ENCODE assay signal across 1 cellular context in the genomic region with DNA sequence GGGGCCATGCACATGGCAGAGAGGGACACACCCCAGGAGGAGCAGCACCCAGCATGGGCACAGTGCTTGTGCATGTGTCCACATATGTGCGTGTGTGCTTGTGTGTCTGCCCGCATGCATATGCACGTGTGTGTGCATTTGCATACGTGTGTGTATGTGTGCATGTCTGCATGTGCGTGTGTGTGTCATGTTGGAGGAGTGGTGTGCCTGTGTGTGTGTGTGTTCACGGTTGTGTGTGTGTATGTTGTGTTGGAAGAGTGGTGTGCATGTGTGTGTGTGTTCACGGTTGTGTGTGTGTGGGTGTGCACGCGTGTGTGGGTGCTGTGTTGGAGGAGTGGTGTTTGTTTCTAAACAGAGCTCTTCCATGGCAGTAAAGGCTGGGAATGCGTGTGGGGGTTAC.
TF ChIP-seq lines count a peak whose summit lies in the region.

No MANE protein-coding gene starts in this region.

TF ChIP-seq in HepG2, 621 proteins besides CTCF, POLR2A, EP300 and RAD21:
- TF ChIP-seq CREB1 (IDR thresholded peaks at IDR 0.05), result peak; percentile 10; the same call in 1 of the 2 replicates
- no peak for TF ChIP-seq CREB1 (CRISPR knock-in tag; IDR thresholded peaks at IDR 0.05)
- TF ChIP-seq, protein P1, sequence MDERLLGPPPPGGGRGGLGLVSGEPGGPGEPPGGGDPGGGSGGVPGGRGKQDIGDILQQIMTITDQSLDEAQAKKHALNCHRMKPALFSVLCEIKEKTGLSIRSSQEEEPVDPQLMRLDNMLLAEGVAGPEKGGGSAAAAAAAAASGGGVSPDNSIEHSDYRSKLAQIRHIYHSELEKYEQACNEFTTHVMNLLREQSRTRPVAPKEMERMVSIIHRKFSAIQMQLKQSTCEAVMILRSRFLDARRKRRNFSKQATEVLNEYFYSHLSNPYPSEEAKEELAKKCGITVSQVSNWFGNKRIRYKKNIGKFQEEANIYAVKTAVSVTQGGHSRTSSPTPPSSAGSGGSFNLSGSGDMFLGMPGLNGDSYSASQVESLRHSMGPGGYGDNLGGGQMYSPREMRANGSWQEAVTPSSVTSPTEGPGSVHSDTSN (CRISPR knock-in tag; IDR thresholded peaks at IDR 0.05), result no peak
- TF ChIP-seq, protein P2, sequence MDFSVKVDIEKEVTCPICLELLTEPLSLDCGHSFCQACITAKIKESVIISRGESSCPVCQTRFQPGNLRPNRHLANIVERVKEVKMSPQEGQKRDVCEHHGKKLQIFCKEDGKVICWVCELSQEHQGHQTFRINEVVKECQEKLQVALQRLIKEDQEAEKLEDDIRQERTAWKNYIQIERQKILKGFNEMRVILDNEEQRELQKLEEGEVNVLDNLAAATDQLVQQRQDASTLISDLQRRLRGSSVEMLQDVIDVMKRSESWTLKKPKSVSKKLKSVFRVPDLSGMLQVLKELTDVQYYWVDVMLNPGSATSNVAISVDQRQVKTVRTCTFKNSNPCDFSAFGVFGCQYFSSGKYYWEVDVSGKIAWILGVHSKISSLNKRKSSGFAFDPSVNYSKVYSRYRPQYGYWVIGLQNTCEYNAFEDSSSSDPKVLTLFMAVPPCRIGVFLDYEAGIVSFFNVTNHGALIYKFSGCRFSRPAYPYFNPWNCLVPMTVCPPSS (IDR thresholded peaks at IDR 0.05), result 0 out of 2 replicates have a peak, but pooled peaks have one; percentile 70
- no peak for TF ChIP-seq SP5 (CRISPR knock-in tag; IDR thresholded peaks at IDR 0.05; ENCODE audit: borderline replicate concordance, low read depth)
- peak; percentile 36; the same call in 1 of the 2 replicates for TF ChIP-seq ZNF776 (CRISPR knock-in tag; IDR thresholded peaks at IDR 0.05)
- TF ChIP-seq, protein P3, sequence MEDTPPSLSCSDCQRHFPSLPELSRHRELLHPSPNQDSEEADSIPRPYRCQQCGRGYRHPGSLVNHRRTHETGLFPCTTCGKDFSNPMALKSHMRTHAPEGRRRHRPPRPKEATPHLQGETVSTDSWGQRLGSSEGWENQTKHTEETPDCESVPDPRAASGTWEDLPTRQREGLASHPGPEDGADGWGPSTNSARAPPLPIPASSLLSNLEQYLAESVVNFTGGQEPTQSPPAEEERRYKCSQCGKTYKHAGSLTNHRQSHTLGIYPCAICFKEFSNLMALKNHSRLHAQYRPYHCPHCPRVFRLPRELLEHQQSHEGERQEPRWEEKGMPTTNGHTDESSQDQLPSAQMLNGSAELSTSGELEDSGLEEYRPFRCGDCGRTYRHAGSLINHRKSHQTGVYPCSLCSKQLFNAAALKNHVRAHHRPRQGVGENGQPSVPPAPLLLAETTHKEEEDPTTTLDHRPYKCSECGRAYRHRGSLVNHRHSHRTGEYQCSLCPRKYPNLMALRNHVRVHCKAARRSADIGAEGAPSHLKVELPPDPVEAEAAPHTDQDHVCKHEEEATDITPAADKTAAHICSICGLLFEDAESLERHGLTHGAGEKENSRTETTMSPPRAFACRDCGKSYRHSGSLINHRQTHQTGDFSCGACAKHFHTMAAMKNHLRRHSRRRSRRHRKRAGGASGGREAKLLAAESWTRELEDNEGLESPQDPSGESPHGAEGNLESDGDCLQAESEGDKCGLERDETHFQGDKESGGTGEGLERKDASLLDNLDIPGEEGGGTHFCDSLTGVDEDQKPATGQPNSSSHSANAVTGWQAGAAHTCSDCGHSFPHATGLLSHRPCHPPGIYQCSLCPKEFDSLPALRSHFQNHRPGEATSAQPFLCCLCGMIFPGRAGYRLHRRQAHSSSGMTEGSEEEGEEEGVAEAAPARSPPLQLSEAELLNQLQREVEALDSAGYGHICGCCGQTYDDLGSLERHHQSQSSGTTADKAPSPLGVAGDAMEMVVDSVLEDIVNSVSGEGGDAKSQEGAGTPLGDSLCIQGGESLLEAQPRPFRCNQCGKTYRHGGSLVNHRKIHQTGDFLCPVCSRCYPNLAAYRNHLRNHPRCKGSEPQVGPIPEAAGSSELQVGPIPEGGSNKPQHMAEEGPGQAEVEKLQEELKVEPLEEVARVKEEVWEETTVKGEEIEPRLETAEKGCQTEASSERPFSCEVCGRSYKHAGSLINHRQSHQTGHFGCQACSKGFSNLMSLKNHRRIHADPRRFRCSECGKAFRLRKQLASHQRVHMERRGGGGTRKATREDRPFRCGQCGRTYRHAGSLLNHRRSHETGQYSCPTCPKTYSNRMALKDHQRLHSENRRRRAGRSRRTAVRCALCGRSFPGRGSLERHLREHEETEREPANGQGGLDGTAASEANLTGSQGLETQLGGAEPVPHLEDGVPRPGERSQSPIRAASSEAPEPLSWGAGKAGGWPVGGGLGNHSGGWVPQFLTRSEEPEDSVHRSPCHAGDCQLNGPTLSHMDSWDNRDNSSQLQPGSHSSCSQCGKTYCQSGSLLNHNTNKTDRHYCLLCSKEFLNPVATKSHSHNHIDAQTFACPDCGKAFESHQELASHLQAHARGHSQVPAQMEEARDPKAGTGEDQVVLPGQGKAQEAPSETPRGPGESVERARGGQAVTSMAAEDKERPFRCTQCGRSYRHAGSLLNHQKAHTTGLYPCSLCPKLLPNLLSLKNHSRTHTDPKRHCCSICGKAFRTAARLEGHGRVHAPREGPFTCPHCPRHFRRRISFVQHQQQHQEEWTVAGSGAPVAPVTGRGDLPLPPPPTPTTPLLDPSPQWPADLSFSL (CRISPR knock-in tag; IDR thresholded peaks at IDR 0.05), result 0 out of 2 replicates have a peak, but pooled peaks have one; percentile 5
- TF ChIP-seq ZNF207 (IDR thresholded peaks at IDR 0.05; ENCODE audit: borderline replicate concordance), result peak; percentile 90; the same call in 1 of the 2 replicates
- no peak for TF ChIP-seq TRIM24 (CRISPR knock-in tag; IDR thresholded peaks at IDR 0.05)
- TF ChIP-seq PLRG1 (conservative IDR thresholded peaks at IDR 0.05), result peak; percentile 76; the same call in 1 of the 2 replicates
- peak; percentile 74; the same call in 1 of the 2 replicates for TF ChIP-seq IKZF1 (IDR thresholded peaks at IDR 0.05)
- peak; percentile 16; the same call in 1 of the 2 replicates for TF ChIP-seq LCORL (IDR thresholded peaks at IDR 0.05)
- TF ChIP-seq LCORL (CRISPR knock-in tag; IDR thresholded peaks at IDR 0.05), result no peak
- TF ChIP-seq, protein P4, sequence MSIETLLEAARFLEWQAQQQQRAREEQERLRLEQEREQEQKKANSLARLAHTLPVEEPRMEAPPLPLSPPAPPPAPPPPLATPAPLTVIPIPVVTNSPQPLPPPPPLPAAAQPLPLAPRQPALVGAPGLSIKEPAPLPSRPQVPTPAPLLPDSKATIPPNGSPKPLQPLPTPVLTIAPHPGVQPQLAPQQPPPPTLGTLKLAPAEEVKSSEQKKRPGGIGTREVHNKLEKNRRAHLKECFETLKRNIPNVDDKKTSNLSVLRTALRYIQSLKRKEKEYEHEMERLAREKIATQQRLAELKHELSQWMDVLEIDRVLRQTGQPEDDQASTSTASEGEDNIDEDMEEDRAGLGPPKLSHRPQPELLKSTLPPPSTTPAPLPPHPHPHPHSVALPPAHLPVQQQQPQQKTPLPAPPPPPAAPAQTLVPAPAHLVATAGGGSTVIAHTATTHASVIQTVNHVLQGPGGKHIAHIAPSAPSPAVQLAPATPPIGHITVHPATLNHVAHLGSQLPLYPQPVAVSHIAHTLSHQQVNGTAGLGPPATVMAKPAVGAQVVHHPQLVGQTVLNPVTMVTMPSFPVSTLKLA (IDR thresholded peaks at IDR 0.05), result peak; percentile 94
TF ChIP-seq in HepG2: peak in this region for 9.
